32 cellular contexts compared by ENCODE assay signal in the genomic region with DNA sequence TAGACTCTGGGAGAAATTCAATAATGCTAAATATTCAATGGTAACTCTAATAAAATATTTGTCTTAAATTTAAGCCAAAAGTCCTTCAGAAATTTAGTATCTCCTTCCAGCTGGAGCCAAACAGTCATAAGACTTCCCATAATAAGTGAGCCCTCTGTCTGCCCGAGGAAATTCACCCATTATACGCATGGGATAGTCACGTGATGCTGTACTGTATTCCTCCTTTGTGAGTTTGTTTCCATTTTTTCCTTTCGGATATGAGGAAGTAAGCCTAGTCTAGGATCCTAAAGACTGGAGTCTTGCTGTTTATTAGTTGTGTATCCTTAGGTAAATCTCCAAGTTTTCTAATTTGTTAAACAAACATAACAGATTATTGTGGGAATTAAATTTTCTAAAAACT.
"Had no signal": no experiment of that assay in that cellular context is flagged by ENCODE, and none has a peak within 500 bp of the region (broad histone marks: within the 10 kb centered on the region; RNA-seq: fewer than 3 reads in every experiment).

No MANE protein-coding gene starts in this region.

- H3K4me3 ChIP-seq: adrenal gland, body of pancreas, cardiac muscle cell, colonic mucosa, gastrocnemius medialis, heart right ventricle had no signal

- DNase-seq: activated CD4-positive, alpha-beta memory T cell treated with anti-CD3 and anti-CD28 coated beads for 36 hours; activated CD4-positive, alpha-beta T cell treated with anti-CD3 and anti-CD28 coated beads for 36 hours; activated CD4-positive, alpha-beta T cell treated with anti-CD3 and anti-CD28 coated beads, Interleukin-2, amount 10 ng/mL, durations not matched to agents 24 days and 14 days; activated CD4-positive, CD25-positive, alpha-beta regulatory T cell; activated CD4-positive, CD25-positive, alpha-beta regulatory T cell treated with anti-CD3 and anti-CD28 coated beads, Interleukin-2, amount 50 U/mL, for 72 hours; activated CD8-positive, alpha-beta memory T cell treated with anti-CD3 and anti-CD28 coated beads, Interleukin-2, amount 10 ng/mL, durations not matched to agents 7 days and 5 days; activated CD8-positive, alpha-beta memory T cell treated with anti-CD3 and anti-CD28 coated beads, Interleukin-2, amount 50 U/mL, for 4 hours; activated CD8-positive, alpha-beta T cell treated with anti-CD3 and anti-CD28 coated beads, Interleukin-2, amount 10 ng/mL, durations not matched to agents 7 days and 5 days; activated effector memory CD4-positive, alpha-beta T cell treated with anti-CD3 and anti-CD28 coated beads, Interleukin-2, amount 50 U/mL, for 16 hours; activated naive CD4-positive, alpha-beta T cell treated with anti-CD3 and anti-CD28 coated beads for 36 hours; activated naive CD8-positive, alpha-beta T cell treated with anti-CD3 and anti-CD28 coated beads for 36 hours; activated naive CD8-positive, alpha-beta T cell treated with anti-CD3 and anti-CD28 coated beads, Interleukin-2, amount 50 U/mL, for 24 hours; activated T-cell treated with anti-CD3 and anti-CD28 coated beads, Interleukin-2, amount 50 U/mL, for 1 hour; activated T-cell treated with anti-CD3 and anti-CD28 coated beads, Interleukin-2, amount 50 U/mL, for 48 hours; adrenal gland; amygdala; aorta; body of pancreas; central memory CD4-positive, alpha-beta T cell; cerebellar nuclear complex; colonic mucosa; effector CD8-positive, alpha-beta T cell; foreskin fibroblast; gastrocnemius medialis; heart right ventricle; T-helper 1 cell; T-helper 17 cell; T1000 had no signal

- ATAC-seq: activated CD4-positive, alpha-beta T cell treated with anti-CD3 and anti-CD28 coated beads for 36 hours; activated CD8-positive, alpha-beta memory T cell treated with anti-CD3 and anti-CD28 coated beads, Interleukin-2, amount 10 ng/mL, durations not matched to agents 7 days and 5 days; activated CD8-positive, alpha-beta T cell treated with anti-CD3 and anti-CD28 coated beads, Interleukin-2, amount 10 ng/mL, durations not matched to agents 7 days and 5 days; activated naive CD8-positive, alpha-beta T cell treated with anti-CD3 and anti-CD28 coated beads, Interleukin-2, amount 50 U/mL, for 24 hours; body of pancreas; esophagus mucosa; gastrocnemius medialis; heart right ventricle; T-helper 17 cell had no signal

- H3K4me1 ChIP-seq: adrenal gland, body of pancreas, colonic mucosa, heart right ventricle had no signal

- H3K27me3 ChIP-seq: body of pancreas, cardiac muscle cell, colonic mucosa, gastrocnemius medialis had no signal

- FAIRE-seq: endometrium, endothelial cell of umbilical vein had no signal

- H3K27ac ChIP-seq: adrenal gland, body of pancreas, cardiac muscle cell, colonic mucosa, gastrocnemius medialis, heart right ventricle had no signal

- H3K9me3 ChIP-seq: adrenal gland, body of pancreas, colonic mucosa, gastrocnemius medialis, heart right ventricle had no signal

- H3K36me3 ChIP-seq: adrenal gland, cardiac muscle cell, colonic mucosa, gastrocnemius medialis, heart right ventricle had no signal
